In the genomic region with DNA sequence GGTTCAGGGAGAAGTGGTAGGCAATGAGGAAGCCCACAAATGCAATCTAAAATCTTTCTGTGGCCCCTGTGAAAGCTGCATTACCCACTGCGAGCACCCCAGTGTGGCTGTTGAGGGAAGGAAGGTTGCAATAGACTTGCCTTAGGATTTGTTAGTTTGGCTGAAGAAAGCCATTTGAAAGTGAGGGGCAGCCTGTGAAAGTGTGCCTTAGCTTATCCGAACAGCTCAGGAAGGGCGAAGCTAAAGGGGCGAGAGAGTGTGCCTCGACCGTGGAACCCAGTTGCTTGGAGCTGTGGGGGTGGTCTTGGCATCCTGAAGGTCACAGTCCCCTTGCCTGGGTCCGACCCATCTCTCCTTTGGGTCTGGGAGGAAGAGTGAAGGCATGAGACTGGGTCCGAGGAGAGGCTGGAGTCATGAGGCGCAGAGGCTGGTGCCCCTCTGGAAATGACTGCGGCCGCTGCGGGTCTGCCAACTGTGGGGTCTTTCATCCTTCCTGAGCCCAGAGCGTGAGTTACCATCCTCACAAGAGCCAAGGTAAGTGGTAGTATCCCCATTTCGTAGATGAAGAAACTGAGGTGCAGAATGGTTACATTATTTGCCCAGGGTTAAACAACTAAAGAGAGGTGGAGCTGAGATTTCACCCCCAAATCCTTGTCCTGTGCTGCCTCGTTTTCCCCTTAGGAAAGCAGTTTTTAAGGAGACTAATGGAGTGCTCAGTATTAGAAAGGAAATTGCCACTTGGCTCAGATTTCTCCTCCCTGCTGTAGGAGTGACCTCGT, we compare ENCODE assay signal across 9 cellular contexts. TPM values are rescaled to one million over a fixed set of nuclear protein-coding genes. Genes with fewer than 3 reads are reported as not detected.
DNase-seq lines count a peak whose midpoint lies in the region; TF ChIP-seq lines count a peak whose summit lies in the region.
"Had no signal": no experiment of that assay in that cellular context is flagged by ENCODE, and none has a peak within 500 bp of the region (broad histone marks: within the 10 kb centered on the region; RNA-seq: fewer than 3 reads in every experiment).

No MANE protein-coding gene starts in this region.

- H3K36me3 Mint-ChIP-seq in activated CD4-positive, alpha-beta T cell treated with anti-CD3 and anti-CD28 coated beads, Interleukin-2, amount 10 ng/mL, durations not matched to agents 7 days and 5 days (ENCODE audit: low read depth), result peaks cover 18% of the 10 kb centered on the region
- peaks cover 4% of the 10 kb centered on the region for H3K36me3 Mint-ChIP-seq in endodermal cell (ENCODE audit: low read depth)

- H3K4me1 Mint-ChIP-seq in activated CD4-positive, alpha-beta T cell treated with anti-CD3 and anti-CD28 coated beads, Interleukin-2, amount 10 ng/mL, durations not matched to agents 7 days and 5 days, result peaks cover 58% of the 10 kb centered on the region
- peaks cover 7% of the 10 kb centered on the region for H3K4me1 Mint-ChIP-seq in endodermal cell

- H3K36me3 ChIP-seq in muscle layer of duodenum (ENCODE audit: control insufficient read depth in 1 of 2, insufficient read depth in 2 of 2, low read length in 2 of 2) (peaks cover 0 to 8% of the 10 kb centered on the region in 2 donors), tibial artery (no peaks in the 10 kb centered on the region), endodermal cell (ENCODE audit: control insufficient read depth, insufficient read depth, low read length) (peaks cover 7% of the 10 kb centered on the region)

- H3K4me1 ChIP-seq in muscle layer of duodenum (ENCODE audit: control insufficient read depth in 1 of 2, insufficient read depth in 2 of 2, low read length in 2 of 2) (peaks cover 23 to 44% of the 10 kb centered on the region in 2 donors), tibial artery (peaks cover 9 to 53% (median 40%) of the 10 kb centered on the region in 4 donors), endodermal cell (ENCODE audit: control insufficient read depth, insufficient read depth, low read length) (no peaks in the 10 kb centered on the region)

- H3K27ac ChIP-seq in muscle layer of duodenum (ENCODE audit: low read length) (peak overlapping the region; percentile 98), tibial artery (peak overlapping the region; percentile 85 to 86), endodermal cell (ENCODE audit: low read depth, low read length) (no peak overlapping the region)

- in situ Hi-C loops in astrocyte of the cerebellum (cut with HindIII; ENCODE audit: low sequenced_read_pairs), result loop anchor here (10.0 kb wide), 1 partner anchor 158 kb away; a partner anchor contains a TSS

- H3K27me3 Mint-ChIP-seq in activated CD4-positive, alpha-beta T cell treated with anti-CD3 and anti-CD28 coated beads, Interleukin-2, amount 10 ng/mL, durations not matched to agents 7 days and 5 days, result no peaks in the 10 kb centered on the region
- H3K27me3 Mint-ChIP-seq in endodermal cell (ENCODE audit: insufficient read depth), result no peaks in the 10 kb centered on the region

- no peak overlapping the region for H3K4me3 Mint-ChIP-seq in activated CD4-positive, alpha-beta T cell treated with anti-CD3 and anti-CD28 coated beads, Interleukin-2, amount 10 ng/mL, durations not matched to agents 7 days and 5 days
- H3K4me3 Mint-ChIP-seq in endodermal cell, result no peak overlapping the region

- CTCF ChIA-PET in activated CD4-positive, alpha-beta T cell treated with anti-CD3 and anti-CD28 coated beads, Interleukin-2, amount 10 ng/mL, durations not matched to agents 7 days and 5 days (lab: Charles Lee), result interaction anchor here (0.6 to 4.4 kb wide), 5 partner anchors 12 to 177 kb away, joined by 3 to 27 read pairs (median 4); no protein-coding TSS in a partner anchor

- POLR2A ChIA-PET in activated CD4-positive, alpha-beta T cell treated with anti-CD3 and anti-CD28 coated beads, Interleukin-2, amount 10 ng/mL, durations not matched to agents 7 days and 5 days (lab: Charles Lee), result interaction anchor here (0.6 kb wide), 1 partner anchor 412 kb away, joined by 3 read pairs; a partner anchor contains a TSS

- peak overlapping the region; percentile 68 for H3K27ac Mint-ChIP-seq in activated CD4-positive, alpha-beta T cell treated with anti-CD3 and anti-CD28 coated beads, Interleukin-2, amount 10 ng/mL, durations not matched to agents 7 days and 5 days
- no peak overlapping the region for H3K27ac Mint-ChIP-seq in endodermal cell

- H3K9me3 Mint-ChIP-seq in activated CD4-positive, alpha-beta T cell treated with anti-CD3 and anti-CD28 coated beads, Interleukin-2, amount 10 ng/mL, durations not matched to agents 7 days and 5 days, result no peaks in the 10 kb centered on the region
- no peaks in the 10 kb centered on the region for H3K9me3 Mint-ChIP-seq in endodermal cell

- H3K9me3 ChIP-seq in muscle layer of duodenum (ENCODE audit: control insufficient read depth in 1 of 2, low read length in 2 of 2), result no peaks in the 10 kb centered on the region
- no peaks in the 10 kb centered on the region for H3K9me3 ChIP-seq in tibial artery
- no peaks in the 10 kb centered on the region for H3K9me3 ChIP-seq in endodermal cell (ENCODE audit: control insufficient read depth, low read length)

- no peak overlapping the region for H3K9ac ChIP-seq in endodermal cell (ENCODE audit: extremely low read depth, low read length, poor library complexity, severe bottlenecking)

- H3K4me3 ChIP-seq in astrocyte of the cerebellum (ENCODE audit: low read depth, low read length) (peak overlapping the region; percentile 49), muscle layer of duodenum (ENCODE audit: low read depth in 1 of 2, low read length in 2 of 2) (peak overlapping the region in 1 of 2 donors; percentile 39), tibial artery (no peak overlapping the region), endodermal cell (ENCODE audit: low read length) (no peak overlapping the region)

- TF ChIP-seq CTCF in astrocyte of the cerebellum (IDR thresholded peaks at IDR 0.05; ENCODE audit: low read depth, low read length, missing control alignments) (no peak), tibial artery (IDR thresholded peaks at IDR 0.05) (no peak), endodermal cell (conservative IDR thresholded peaks at IDR 0.05) (no peak)

- DNase-seq in activated CD4-positive, alpha-beta T cell treated with anti-CD3 and anti-CD28 coated beads, Interleukin-2, amount 10 ng/mL, durations not matched to agents 7 days and 5 days, result no peak
- DNase-seq in activated CD4-positive, alpha-beta T cell treated with anti-CD3 and anti-CD28 coated beads for 48 hours, result no peak
- DNase-seq in astrocyte of the cerebellum (ENCODE audit: low read depth), result no peak
- DNase-seq in tibial artery, result no peak
- no peak for DNase-seq in NOMO-1 treated with dmso at 0.1 percent for 144 hours (lab: John Stamatoyannopoulos, UW; ENCODE audit: unreplicated experiment)
- no peak for DNase-seq in endodermal cell
- no peak for DNase-seq in effector CD8-positive, alpha-beta T cell (lab: John Stamatoyannopoulos, UW)

- H3K27me3 ChIP-seq in muscle layer of duodenum (ENCODE audit: low read depth, low read length), result no peaks in the 10 kb centered on the region
- H3K27me3 ChIP-seq in tibial artery, result no peaks in the 10 kb centered on the region
- H3K27me3 ChIP-seq in endodermal cell (ENCODE audit: control insufficient read depth, insufficient read depth, low read length, poor library complexity, severe bottlenecking), result no peaks in the 10 kb centered on the region

- intact Hi-C loops in tibial artery (cut with DNase I; ENCODE audit: low total_unique reads), result no loop called here

- WGBS in endodermal cell (ENCODE audit: insufficient coverage in 1 of 2, insufficient read length in 1 of 2), 2 experiments, result 88 to 91% methylated on average over 12 to 16 of the region's 16 CpGs

RNA-seq across cellular contexts. Expression of a gene that starts 24.4 kb away (rescaled TPM):
- total RNA-seq in activated CD4-positive, alpha-beta T cell treated with anti-CD3 and anti-CD28 coated beads, Interleukin-2, amount 10 ng/mL, durations not matched to agents 7 days and 5 days, result 10 to 100 TPM; 14.6 to 18.4 TPM
- 10 to 100 TPM; 12.9 to 13.1 TPM for total RNA-seq in endodermal cell
- 12.8 TPM for polyA plus RNA-seq in endodermal cell (2013, experiment 1 of 2)
- 11.1 TPM for polyA plus RNA-seq in endodermal cell (2013, experiment 2 of 2)

RNA-seq across cellular contexts. Expression of a gene that starts 25.3 kb away (rescaled TPM):
- 10 to 100 TPM; 13.9 to 14.2 TPM for total RNA-seq in activated CD4-positive, alpha-beta T cell treated with anti-CD3 and anti-CD28 coated beads, Interleukin-2, amount 10 ng/mL, durations not matched to agents 7 days and 5 days
- total RNA-seq in endodermal cell, result 1 to 10 TPM; 6.2 to 6.6 TPM
- polyA plus RNA-seq in endodermal cell (2013, experiment 1 of 2), result 7.9 TPM
- polyA plus RNA-seq in endodermal cell (2013, experiment 2 of 2), result 7.3 TPM

RNA-seq across cellular contexts. Expression of a gene that starts 35.1 kb away (rescaled TPM):
- 10 to 100 TPM; 57.2 to 59.9 TPM for total RNA-seq in activated CD4-positive, alpha-beta T cell treated with anti-CD3 and anti-CD28 coated beads, Interleukin-2, amount 10 ng/mL, durations not matched to agents 7 days and 5 days
- 10 to 100 TPM; 73.5 to 84.5 TPM for total RNA-seq in endodermal cell
- polyA plus RNA-seq in endodermal cell (2013, experiment 1 of 2), result 36.7 TPM
- polyA plus RNA-seq in endodermal cell (2013, experiment 2 of 2), result 33.1 TPM

RNA-seq across cellular contexts. Expression of a gene that starts 56.9 kb away (rescaled TPM):
- total RNA-seq in activated CD4-positive, alpha-beta T cell treated with anti-CD3 and anti-CD28 coated beads, Interleukin-2, amount 10 ng/mL, durations not matched to agents 7 days and 5 days, result not detected
- total RNA-seq in endodermal cell, result not detected
- not detected for polyA plus RNA-seq in endodermal cell (2013, experiment 1 of 2)
- not detected for polyA plus RNA-seq in endodermal cell (2013, experiment 2 of 2)
- total RNA-seq: myocyte had no signal
